In the genomic region with DNA sequence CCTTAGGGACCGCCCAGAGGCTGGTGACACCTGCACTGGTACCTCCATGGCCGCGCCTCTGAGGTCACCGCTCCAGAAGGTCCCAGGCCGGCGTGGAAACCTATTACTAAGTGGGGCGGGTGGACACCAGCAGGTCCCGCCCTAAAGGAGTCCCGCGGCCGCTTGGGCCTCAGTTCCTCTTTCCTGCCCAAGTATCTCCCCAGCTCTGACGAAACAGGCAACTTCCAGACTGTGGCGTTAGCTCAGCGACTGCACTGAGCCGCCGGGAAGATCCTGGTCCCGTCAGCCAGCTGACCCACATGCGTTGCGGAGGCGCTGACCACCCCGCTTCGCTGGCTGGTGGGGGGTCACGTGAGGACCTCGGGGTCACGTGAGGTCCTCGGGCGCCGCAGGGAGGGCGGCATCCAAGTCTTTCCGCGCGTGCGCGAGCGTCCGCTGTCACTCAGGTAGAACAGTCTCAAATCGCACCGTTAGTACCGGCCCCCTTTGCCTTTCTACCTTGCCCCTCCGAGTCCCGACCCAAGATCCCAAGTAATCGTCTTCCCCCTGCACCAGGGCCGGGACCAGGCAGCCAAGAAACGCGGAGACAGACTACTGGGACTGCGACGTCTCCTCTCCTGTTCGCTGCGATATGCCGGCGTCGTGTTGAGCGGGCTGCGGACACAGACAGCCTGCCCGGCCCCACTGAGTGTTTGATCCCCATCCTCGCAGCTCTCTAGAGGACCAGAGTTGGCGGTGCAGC, we compare ENCODE assay signal across 1 cellular context.
TF ChIP-seq lines count a peak whose summit lies in the region.

No MANE protein-coding gene starts in this region.

TF ChIP-seq in HepG2, 621 proteins besides CTCF, POLR2A, EP300 and RAD21 (continues in another document):
- TF ChIP-seq KDM1A (CRISPR knock-in tag; IDR thresholded peaks at IDR 0.05) = no peak
- TF ChIP-seq ZNF251 (CRISPR knock-in tag; IDR thresholded peaks at IDR 0.05) = no peak
- 0 out of 2 replicates have a peak, but pooled peaks have one; percentile 21 for TF ChIP-seq SP4 (CRISPR knock-in tag; IDR thresholded peaks at IDR 0.05)
- no peak for TF ChIP-seq ZBTB21 (CRISPR knock-in tag; IDR thresholded peaks at IDR 0.05)
- no peak for TF ChIP-seq ZNF569 (CRISPR knock-in tag; IDR thresholded peaks at IDR 0.05; ENCODE audit: borderline replicate concordance)
- no peak for TF ChIP-seq ZNF235 (CRISPR knock-in tag; IDR thresholded peaks at IDR 0.05; ENCODE audit: borderline replicate concordance)
- no peak for TF ChIP-seq MED8 (CRISPR knock-in tag; IDR thresholded peaks at IDR 0.05; ENCODE audit: insufficient replicate concordance)
- TF ChIP-seq HOXD1 (CRISPR knock-in tag; IDR thresholded peaks at IDR 0.05) = no peak
- no peak for TF ChIP-seq TARDBP (CRISPR knock-in tag; IDR thresholded peaks at IDR 0.05)
- TF ChIP-seq AGO1 (IDR thresholded peaks at IDR 0.05; ENCODE audit: low read depth, low read length, poor library complexity, severe bottlenecking) = no peak
- no peak for TF ChIP-seq PLRG1 (conservative IDR thresholded peaks at IDR 0.05)
- TF ChIP-seq SRSF1 (optimal IDR thresholded peaks at IDR 0.05; ENCODE audit: low read depth, low read length) = no peak
- TF ChIP-seq ZNF296 (CRISPR knock-in tag; conservative IDR thresholded peaks at IDR 0.05) = no peak
- no peak for TF ChIP-seq GATAD2A (CRISPR knock-in tag; IDR thresholded peaks at IDR 0.05)
- no peak for TF ChIP-seq NCOA5 (CRISPR knock-in tag; IDR thresholded peaks at IDR 0.05)
- TF ChIP-seq, protein P1, sequence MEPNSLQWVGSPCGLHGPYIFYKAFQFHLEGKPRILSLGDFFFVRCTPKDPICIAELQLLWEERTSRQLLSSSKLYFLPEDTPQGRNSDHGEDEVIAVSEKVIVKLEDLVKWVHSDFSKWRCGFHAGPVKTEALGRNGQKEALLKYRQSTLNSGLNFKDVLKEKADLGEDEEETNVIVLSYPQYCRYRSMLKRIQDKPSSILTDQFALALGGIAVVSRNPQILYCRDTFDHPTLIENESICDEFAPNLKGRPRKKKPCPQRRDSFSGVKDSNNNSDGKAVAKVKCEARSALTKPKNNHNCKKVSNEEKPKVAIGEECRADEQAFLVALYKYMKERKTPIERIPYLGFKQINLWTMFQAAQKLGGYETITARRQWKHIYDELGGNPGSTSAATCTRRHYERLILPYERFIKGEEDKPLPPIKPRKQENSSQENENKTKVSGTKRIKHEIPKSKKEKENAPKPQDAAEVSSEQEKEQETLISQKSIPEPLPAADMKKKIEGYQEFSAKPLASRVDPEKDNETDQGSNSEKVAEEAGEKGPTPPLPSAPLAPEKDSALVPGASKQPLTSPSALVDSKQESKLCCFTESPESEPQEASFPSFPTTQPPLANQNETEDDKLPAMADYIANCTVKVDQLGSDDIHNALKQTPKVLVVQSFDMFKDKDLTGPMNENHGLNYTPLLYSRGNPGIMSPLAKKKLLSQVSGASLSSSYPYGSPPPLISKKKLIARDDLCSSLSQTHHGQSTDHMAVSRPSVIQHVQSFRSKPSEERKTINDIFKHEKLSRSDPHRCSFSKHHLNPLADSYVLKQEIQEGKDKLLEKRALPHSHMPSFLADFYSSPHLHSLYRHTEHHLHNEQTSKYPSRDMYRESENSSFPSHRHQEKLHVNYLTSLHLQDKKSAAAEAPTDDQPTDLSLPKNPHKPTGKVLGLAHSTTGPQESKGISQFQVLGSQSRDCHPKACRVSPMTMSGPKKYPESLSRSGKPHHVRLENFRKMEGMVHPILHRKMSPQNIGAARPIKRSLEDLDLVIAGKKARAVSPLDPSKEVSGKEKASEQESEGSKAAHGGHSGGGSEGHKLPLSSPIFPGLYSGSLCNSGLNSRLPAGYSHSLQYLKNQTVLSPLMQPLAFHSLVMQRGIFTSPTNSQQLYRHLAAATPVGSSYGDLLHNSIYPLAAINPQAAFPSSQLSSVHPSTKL (CRISPR knock-in tag; IDR thresholded peaks at IDR 0.05) = no peak
- TF ChIP-seq MAFG (CRISPR knock-in tag; IDR thresholded peaks at IDR 0.05) = no peak
- TF ChIP-seq RBAK (CRISPR knock-in tag; IDR thresholded peaks at IDR 0.05) = no peak
- TF ChIP-seq, protein P2, sequence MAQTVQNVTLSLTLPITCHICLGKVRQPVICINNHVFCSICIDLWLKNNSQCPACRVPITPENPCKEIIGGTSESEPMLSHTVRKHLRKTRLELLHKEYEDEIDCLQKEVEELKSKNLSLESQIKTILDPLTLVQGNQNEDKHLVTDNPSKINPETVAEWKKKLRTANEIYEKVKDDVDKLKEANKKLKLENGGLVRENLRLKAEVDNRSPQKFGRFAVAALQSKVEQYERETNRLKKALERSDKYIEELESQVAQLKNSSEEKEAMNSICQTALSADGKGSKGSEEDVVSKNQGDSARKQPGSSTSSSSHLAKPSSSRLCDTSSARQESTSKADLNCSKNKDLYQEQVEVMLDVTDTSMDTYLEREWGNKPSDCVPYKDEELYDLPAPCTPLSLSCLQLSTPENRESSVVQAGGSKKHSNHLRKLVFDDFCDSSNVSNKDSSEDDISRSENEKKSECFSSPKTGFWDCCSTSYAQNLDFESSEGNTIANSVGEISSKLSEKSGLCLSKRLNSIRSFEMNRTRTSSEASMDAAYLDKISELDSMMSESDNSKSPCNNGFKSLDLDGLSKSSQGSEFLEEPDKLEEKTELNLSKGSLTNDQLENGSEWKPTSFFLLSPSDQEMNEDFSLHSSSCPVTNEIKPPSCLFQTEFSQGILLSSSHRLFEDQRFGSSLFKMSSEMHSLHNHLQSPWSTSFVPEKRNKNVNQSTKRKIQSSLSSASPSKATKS (CRISPR knock-in tag; IDR thresholded peaks at IDR 0.05) = no peak
- no peak for TF ChIP-seq CBX5 (CRISPR knock-in tag; IDR thresholded peaks at IDR 0.05; ENCODE audit: borderline replicate concordance)
- TF ChIP-seq MTA1 (CRISPR knock-in tag; IDR thresholded peaks at IDR 0.05; ENCODE audit: borderline replicate concordance) = no peak
- no peak for TF ChIP-seq ZSCAN20 (CRISPR knock-in tag; IDR thresholded peaks at IDR 0.05; ENCODE audit: borderline replicate concordance)
- 0 out of 2 replicates have a peak, but pooled peaks have one; percentile 7 for TF ChIP-seq SP5 (CRISPR knock-in tag; IDR thresholded peaks at IDR 0.05; ENCODE audit: borderline replicate concordance, low read depth)
- TF ChIP-seq, protein P3, sequence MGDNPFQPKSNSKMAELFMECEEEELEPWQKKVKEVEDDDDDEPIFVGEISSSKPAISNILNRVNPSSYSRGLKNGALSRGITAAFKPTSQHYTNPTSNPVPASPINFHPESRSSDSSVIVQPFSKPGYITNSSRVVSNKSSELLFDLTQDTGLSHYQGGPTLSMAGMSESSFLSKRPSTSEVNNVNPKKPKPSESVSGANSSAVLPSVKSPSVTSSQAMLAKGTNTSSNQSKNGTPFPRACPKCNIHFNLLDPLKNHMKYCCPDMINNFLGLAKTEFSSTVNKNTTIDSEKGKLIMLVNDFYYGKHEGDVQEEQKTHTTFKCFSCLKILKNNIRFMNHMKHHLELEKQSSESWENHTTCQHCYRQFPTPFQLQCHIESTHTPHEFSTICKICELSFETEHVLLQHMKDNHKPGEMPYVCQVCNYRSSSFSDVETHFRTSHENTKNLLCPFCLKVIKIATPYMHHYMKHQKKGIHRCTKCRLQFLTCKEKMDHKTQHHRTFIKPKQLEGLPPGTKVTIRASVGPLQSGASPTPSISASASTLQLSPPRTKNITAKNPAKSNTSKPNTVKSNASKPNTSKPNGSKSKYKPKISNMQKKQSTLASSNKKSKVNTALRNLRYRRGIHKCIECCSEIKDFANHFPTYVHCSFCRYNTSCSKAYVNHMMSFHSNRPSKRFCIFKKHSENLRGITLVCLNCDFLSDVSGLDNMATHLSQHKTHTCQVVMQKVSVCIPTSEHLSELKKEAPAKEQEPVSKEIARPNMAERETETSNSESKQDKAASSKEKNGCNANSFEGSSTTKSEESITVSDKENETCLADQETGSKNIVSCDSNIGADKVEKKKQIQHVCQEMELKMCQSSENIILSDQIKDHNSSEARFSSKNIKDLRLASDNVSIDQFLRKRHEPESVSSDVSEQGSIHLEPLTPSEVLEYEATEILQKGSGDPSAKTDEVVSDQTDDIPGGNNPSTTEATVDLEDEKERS (CRISPR knock-in tag; IDR thresholded peaks at IDR 0.05) = 0 out of 2 replicates have a peak, but pooled peaks have one; percentile 36
- no peak for TF ChIP-seq ZNF292 (CRISPR knock-in tag; IDR thresholded peaks at IDR 0.05; ENCODE audit: borderline replicate concordance, low read depth)
- TF ChIP-seq, protein P4, sequence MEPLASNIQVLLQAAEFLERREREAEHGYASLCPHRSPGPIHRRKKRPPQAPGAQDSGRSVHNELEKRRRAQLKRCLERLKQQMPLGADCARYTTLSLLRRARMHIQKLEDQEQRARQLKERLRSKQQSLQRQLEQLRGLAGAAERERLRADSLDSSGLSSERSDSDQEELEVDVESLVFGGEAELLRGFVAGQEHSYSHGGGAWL (CRISPR knock-in tag; IDR thresholded peaks at IDR 0.05) = 0 out of 2 replicates have a peak, but pooled peaks have one; percentile 40
- TF ChIP-seq IRX3 (CRISPR knock-in tag; IDR thresholded peaks at IDR 0.05; ENCODE audit: borderline replicate concordance, low read depth) = 0 out of 2 replicates have a peak, but pooled peaks have one; percentile 50
- TF ChIP-seq, protein P5, sequence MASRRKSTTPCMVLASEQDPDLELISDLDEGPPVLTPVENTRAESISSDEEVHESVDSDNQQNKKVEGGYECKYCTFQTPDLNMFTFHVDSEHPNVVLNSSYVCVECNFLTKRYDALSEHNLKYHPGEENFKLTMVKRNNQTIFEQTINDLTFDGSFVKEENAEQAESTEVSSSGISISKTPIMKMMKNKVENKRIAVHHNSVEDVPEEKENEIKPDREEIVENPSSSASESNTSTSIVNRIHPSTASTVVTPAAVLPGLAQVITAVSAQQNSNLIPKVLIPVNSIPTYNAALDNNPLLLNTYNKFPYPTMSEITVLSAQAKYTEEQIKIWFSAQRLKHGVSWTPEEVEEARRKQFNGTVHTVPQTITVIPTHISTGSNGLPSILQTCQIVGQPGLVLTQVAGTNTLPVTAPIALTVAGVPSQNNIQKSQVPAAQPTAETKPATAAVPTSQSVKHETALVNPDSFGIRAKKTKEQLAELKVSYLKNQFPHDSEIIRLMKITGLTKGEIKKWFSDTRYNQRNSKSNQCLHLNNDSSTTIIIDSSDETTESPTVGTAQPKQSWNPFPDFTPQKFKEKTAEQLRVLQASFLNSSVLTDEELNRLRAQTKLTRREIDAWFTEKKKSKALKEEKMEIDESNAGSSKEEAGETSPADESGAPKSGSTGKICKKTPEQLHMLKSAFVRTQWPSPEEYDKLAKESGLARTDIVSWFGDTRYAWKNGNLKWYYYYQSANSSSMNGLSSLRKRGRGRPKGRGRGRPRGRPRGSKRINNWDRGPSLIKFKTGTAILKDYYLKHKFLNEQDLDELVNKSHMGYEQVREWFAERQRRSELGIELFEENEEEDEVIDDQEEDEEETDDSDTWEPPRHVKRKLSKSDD (CRISPR knock-in tag; IDR thresholded peaks at IDR 0.05; ENCODE audit: low read depth) = no peak
- TF ChIP-seq, protein P6, sequence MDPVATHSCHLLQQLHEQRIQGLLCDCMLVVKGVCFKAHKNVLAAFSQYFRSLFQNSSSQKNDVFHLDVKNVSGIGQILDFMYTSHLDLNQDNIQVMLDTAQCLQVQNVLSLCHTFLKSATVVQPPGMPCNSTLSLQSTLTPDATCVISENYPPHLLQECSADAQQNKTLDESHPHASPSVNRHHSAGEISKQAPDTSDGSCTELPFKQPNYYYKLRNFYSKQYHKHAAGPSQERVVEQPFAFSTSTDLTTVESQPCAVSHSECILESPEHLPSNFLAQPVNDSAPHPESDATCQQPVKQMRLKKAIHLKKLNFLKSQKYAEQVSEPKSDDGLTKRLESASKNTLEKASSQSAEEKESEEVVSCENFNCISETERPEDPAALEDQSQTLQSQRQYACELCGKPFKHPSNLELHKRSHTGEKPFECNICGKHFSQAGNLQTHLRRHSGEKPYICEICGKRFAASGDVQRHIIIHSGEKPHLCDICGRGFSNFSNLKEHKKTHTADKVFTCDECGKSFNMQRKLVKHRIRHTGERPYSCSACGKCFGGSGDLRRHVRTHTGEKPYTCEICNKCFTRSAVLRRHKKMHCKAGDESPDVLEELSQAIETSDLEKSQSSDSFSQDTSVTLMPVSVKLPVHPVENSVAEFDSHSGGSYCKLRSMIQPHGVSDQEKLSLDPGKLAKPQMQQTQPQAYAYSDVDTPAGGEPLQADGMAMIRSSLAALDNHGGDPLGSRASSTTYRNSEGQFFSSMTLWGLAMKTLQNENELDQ (CRISPR knock-in tag; IDR thresholded peaks at IDR 0.05; ENCODE audit: borderline replicate concordance) = no peak
- no peak for TF ChIP-seq HHEX (CRISPR knock-in tag; IDR thresholded peaks at IDR 0.05)
- peak; percentile 13; the same call in 1 of the 2 replicates for TF ChIP-seq ZMYM2 (CRISPR knock-in tag; IDR thresholded peaks at IDR 0.05)
- TF ChIP-seq ZSCAN25 (CRISPR knock-in tag; IDR thresholded peaks at IDR 0.05) = no peak
- no peak for TF ChIP-seq ZNF225 (CRISPR knock-in tag; IDR thresholded peaks at IDR 0.05)
- no peak for TF ChIP-seq ZNF44 (CRISPR knock-in tag; IDR thresholded peaks at IDR 0.05)
- TF ChIP-seq ZNF263 (CRISPR knock-in tag; IDR thresholded peaks at IDR 0.05) = peak; percentile 52
- TF ChIP-seq ZNF10 (CRISPR knock-in tag; IDR thresholded peaks at IDR 0.05; ENCODE audit: borderline replicate concordance, low read depth) = no peak
- no peak for TF ChIP-seq NFE2L2 (IDR thresholded peaks at IDR 0.05; ENCODE audit: low read length)
- TF ChIP-seq, protein P7, sequence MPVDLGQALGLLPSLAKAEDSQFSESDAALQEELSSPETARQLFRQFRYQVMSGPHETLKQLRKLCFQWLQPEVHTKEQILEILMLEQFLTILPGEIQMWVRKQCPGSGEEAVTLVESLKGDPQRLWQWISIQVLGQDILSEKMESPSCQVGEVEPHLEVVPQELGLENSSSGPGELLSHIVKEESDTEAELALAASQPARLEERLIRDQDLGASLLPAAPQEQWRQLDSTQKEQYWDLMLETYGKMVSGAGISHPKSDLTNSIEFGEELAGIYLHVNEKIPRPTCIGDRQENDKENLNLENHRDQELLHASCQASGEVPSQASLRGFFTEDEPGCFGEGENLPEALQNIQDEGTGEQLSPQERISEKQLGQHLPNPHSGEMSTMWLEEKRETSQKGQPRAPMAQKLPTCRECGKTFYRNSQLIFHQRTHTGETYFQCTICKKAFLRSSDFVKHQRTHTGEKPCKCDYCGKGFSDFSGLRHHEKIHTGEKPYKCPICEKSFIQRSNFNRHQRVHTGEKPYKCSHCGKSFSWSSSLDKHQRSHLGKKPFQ (CRISPR knock-in tag; IDR thresholded peaks at IDR 0.05; ENCODE audit: insufficient replicate concordance) = no peak
- no peak for TF ChIP-seq ZNF143 (CRISPR knock-in tag; IDR thresholded peaks at IDR 0.05)
- TF ChIP-seq ZNF160 (CRISPR knock-in tag; IDR thresholded peaks at IDR 0.05) = no peak
- TF ChIP-seq ZNF616 (CRISPR knock-in tag; IDR thresholded peaks at IDR 0.05; ENCODE audit: low read depth) = no peak
- no peak for TF ChIP-seq SRSF9 (IDR thresholded peaks at IDR 0.05; ENCODE audit: borderline replicate concordance, insufficient read depth, low read depth, low read length, poor library complexity, severe bottlenecking)
- TF ChIP-seq SOX13 (IDR thresholded peaks at IDR 0.05) = no peak
- TF ChIP-seq SOX13 (CRISPR knock-in tag; conservative IDR thresholded peaks at IDR 0.05 in 1 of 2, IDR thresholded peaks at IDR 0.05 in 1 of 2) = no peak; a peak in 1 of 4 replicates
- no peak for TF ChIP-seq CHCHD3 (CRISPR knock-in tag; IDR thresholded peaks at IDR 0.05)
